In genomic region chrX:110125435-110125834, GRCh38 we compare ENCODE assay signal across 11 cellular contexts.
A peak's percentile ranks its signal among the peaks of the same experiment; 100 is the strongest.
DNase-seq lines count a peak whose midpoint lies in the region; ATAC-seq and TF ChIP-seq lines count a peak whose summit lies in the region.
"Had no signal": no experiment of that assay in that cellular context is flagged by ENCODE, and none has a peak within 500 bp of the region (broad histone marks: within the 10 kb centered on the region; RNA-seq: fewer than 3 reads in every experiment).

No MANE protein-coding gene starts in this region.

- H3K9ac ChIP-seq in endodermal cell (ENCODE audit: extremely low read depth, low read length, poor library complexity, severe bottlenecking): no peak overlapping the region

- H3K4me1 ChIP-seq in endodermal cell (ENCODE audit: control insufficient read depth, insufficient read depth, low read length) (no peaks in the 10 kb centered on the region), osteoblast (ENCODE audit: insufficient read depth, low read length) (no peaks in the 10 kb centered on the region)

- H3K4me3 Mint-ChIP-seq in endodermal cell (no peak overlapping the region), T-cell (no peak overlapping the region)
- H3K4me3 Mint-ChIP-seq: activated naive CD8-positive, alpha-beta T cell had no signal

- H3K9me3 ChIP-seq in endodermal cell (ENCODE audit: control insufficient read depth, low read length) (no peaks in the 10 kb centered on the region), osteoblast (ENCODE audit: low read depth, low read length) (no peaks in the 10 kb centered on the region)

- 20 to 47% methylated on average over 1 to 4 of the region's 4 CpGs for WGBS in endodermal cell (ENCODE audit: insufficient coverage in 1 of 2, insufficient read length in 1 of 2), 2 experiments

- H2AFZ ChIP-seq in osteoblast (ENCODE audit: low read length): no peak overlapping the region

- POLR2A ChIA-PET in T-cell (lab: Charles Lee): no interaction called here

- H3K36me3 ChIP-seq in endodermal cell (ENCODE audit: control insufficient read depth, insufficient read depth, low read length): no peaks in the 10 kb centered on the region
- H3K36me3 ChIP-seq in osteoblast (ENCODE audit: insufficient read depth, low read length): no peaks in the 10 kb centered on the region

- H3K4me3 ChIP-seq in endodermal cell (ENCODE audit: low read length): no peak overlapping the region
- no peak overlapping the region for H3K4me3 ChIP-seq in osteoblast (ENCODE audit: insufficient read depth, low read length)

- no peaks in the 10 kb centered on the region for H3K27me3 Mint-ChIP-seq in endodermal cell (ENCODE audit: insufficient read depth)
- no peaks in the 10 kb centered on the region for H3K27me3 Mint-ChIP-seq in T-cell
- H3K27me3 Mint-ChIP-seq: activated naive CD8-positive, alpha-beta T cell had no signal

- no peaks in the 10 kb centered on the region for H4K20me1 ChIP-seq in osteoblast (ENCODE audit: insufficient read depth, low read length)

- H3K4me2 ChIP-seq in osteoblast (ENCODE audit: insufficient read depth, low read length): no peak overlapping the region

- H3K27ac Mint-ChIP-seq in endodermal cell (peak overlapping the region; percentile 21), T-cell (no peak overlapping the region)
- H3K27ac Mint-ChIP-seq: activated naive CD8-positive, alpha-beta T cell had no signal

- CTCF ChIA-PET in T-cell (lab: Charles Lee): interaction anchor here in 1 of 2 donors (1.8 kb wide), 1 partner anchor 21 kb away, joined by 4 read pairs; no protein-coding TSS in a partner anchor

- H3K27ac ChIP-seq in endodermal cell (ENCODE audit: low read depth, low read length) (no peak overlapping the region), osteoblast (ENCODE audit: low read depth, low read length) (no peak overlapping the region)

- ATAC-seq in T-cell (replicated peaks in 1 of 4): no peak
- ATAC-seq in GM18505 (IDR thresholded peaks at IDR 0.05; ENCODE audit: unreplicated experiment): no peak
- no peak for ATAC-seq in GM19455 (IDR thresholded peaks at IDR 0.05; ENCODE audit: unreplicated experiment)

- TF ChIP-seq CTCF in endodermal cell (conservative IDR thresholded peaks at IDR 0.05): peak; percentile 79
- TF ChIP-seq CTCF in osteoblast (IDR thresholded peaks at IDR 0.05; ENCODE audit: extremely low read depth, low read depth, low read length): no peak

- H3K4me1 Mint-ChIP-seq in endodermal cell: peaks cover 7% of the 10 kb centered on the region
- no peaks in the 10 kb centered on the region for H3K4me1 Mint-ChIP-seq in T-cell

- H3K79me2 ChIP-seq in osteoblast (ENCODE audit: insufficient read depth, low read length): no peaks in the 10 kb centered on the region

- DNase-seq in DMS53 (lab: John Stamatoyannopoulos, UW) (peak; percentile 17), DMS53 treated with DMSO at 0.1 percent for 48 hours (lab: John Stamatoyannopoulos, UW; ENCODE audit: unreplicated experiment) (no peak), NCI-H1694 treated with DMSO at 0.1 percent for 48 hours (lab: John Stamatoyannopoulos, UW) (peak; percentile 77), endodermal cell (peak; percentile 67), osteoblast (ENCODE audit: insufficient read length, low spot score, missing footprints) (peak; percentile 36), T-cell (no peak)
- DNase-seq: 8988T, NCI-H226 had no signal

- TF ChIP-seq POLR2A in GM18505 (IDR thresholded peaks at IDR 0.05; ENCODE audit: borderline replicate concordance, extremely low read depth, insufficient read depth, insufficient read length): no peak

- H3K27me3 ChIP-seq in endodermal cell (ENCODE audit: control insufficient read depth, insufficient read depth, low read length, poor library complexity, severe bottlenecking) (no peaks in the 10 kb centered on the region), osteoblast (ENCODE audit: insufficient read depth, low read length) (peaks cover 5% of the 10 kb centered on the region)

- H3K9me3 Mint-ChIP-seq in endodermal cell (no peaks in the 10 kb centered on the region), T-cell (no peaks in the 10 kb centered on the region)

- no peaks in the 10 kb centered on the region for H3K36me3 Mint-ChIP-seq in endodermal cell (ENCODE audit: low read depth)
- peaks cover 14% of the 10 kb centered on the region for H3K36me3 Mint-ChIP-seq in T-cell

Comparison
In these comparisons a context has a peak if more than half of its experiments do, and no peak if none do; other contexts are left out.
1. DNase-seq: peak in DMS53 (single experiment), NCI-H1694 treated with DMSO at 0.1 percent for 48 hours (single experiment), endodermal cell (single experiment) and osteoblast (single experiment); none in DMS53 treated with DMSO at 0.1 percent for 48 hours (single experiment) and T-cell (0 of 34).